In genomic region chr7:73307436-73307835, GRCh38 we compare ENCODE assay signal across 1 cellular context.
TF ChIP-seq lines count a peak whose summit lies in the region.

No MANE protein-coding gene starts in this region.

TF ChIP-seq in WTC11, 78 proteins besides CTCF, POLR2A, EP300 and RAD21 (continued from another document):
- TF ChIP-seq NR3C1 (CRISPR knock-in tag; conservative IDR thresholded peaks at IDR 0.05; ENCODE audit: low read depth) (no peak), ZNF219 (CRISPR knock-in tag; IDR thresholded peaks at IDR 0.05; ENCODE audit: borderline replicate concordance) (no peak), JUN (CRISPR knock-in tag; IDR thresholded peaks at IDR 0.05) (no peak), TP53 (CRISPR knock-in tag; IDR thresholded peaks at IDR 0.05) (no peak), MYBL2 (CRISPR knock-in tag; IDR thresholded peaks at IDR 0.05) (no peak)
TF ChIP-seq in WTC11: peak in this region for 0.
